20 cellular contexts compared by ENCODE assay signal in genomic region chr2:42897386-42897785, GRCh38.
DNase-seq lines count a peak whose midpoint lies in the region; ATAC-seq and TF ChIP-seq lines count a peak whose summit lies in the region.
"Had no signal": no experiment of that assay in that cellular context is flagged by ENCODE, and none has a peak within 500 bp of the region (broad histone marks: within the 10 kb centered on the region; RNA-seq: fewer than 3 reads in every experiment).

No MANE protein-coding gene starts in this region.

- no peak overlapping the region for H3K4ac ChIP-seq in mesendoderm (ENCODE audit: low read depth, low read length)

- H2AK5ac ChIP-seq in mesendoderm (ENCODE audit: low read length): no peak overlapping the region

- H4K5ac ChIP-seq in mesendoderm (ENCODE audit: low read length): no peak overlapping the region

- H3K9me3 Mint-ChIP-seq in activated naive CD8-positive, alpha-beta T cell treated with anti-CD3 and anti-CD28 coated beads, Interleukin-2, amount 50 U/mL, for 24 hours: no peaks in the 10 kb centered on the region
- no peaks in the 10 kb centered on the region for H3K9me3 Mint-ChIP-seq in naive thymus-derived CD4-positive, alpha-beta T cell
- H3K9me3 Mint-ChIP-seq: activated naive CD4-positive, alpha-beta T cell treated with anti-CD3 and anti-CD28 coated beads, Interleukin-2, amount 10 ng/mL, durations not matched to agents 7 days and 5 days; effector memory CD8-positive, alpha-beta T cell; nephron; stimulated activated naive B cell treated with anti-CD40 and anti-IgM and Interleukin-4, amounts not matched to agents 10 μg/mL and 1 μg/mL and 100 μg/mL, for 72 hours had no signal

- TF ChIP-seq CTCF in coronary artery (IDR thresholded peaks at IDR 0.05) (no peak), omental fat pad (IDR thresholded peaks at IDR 0.05) (no peak), tibial nerve (IDR thresholded peaks at IDR 0.05) (no peak)

- no peaks in the 10 kb centered on the region for H3K36me3 Mint-ChIP-seq in activated naive CD8-positive, alpha-beta T cell treated with anti-CD3 and anti-CD28 coated beads, Interleukin-2, amount 50 U/mL, for 24 hours (ENCODE audit: low read depth)
- no peaks in the 10 kb centered on the region for H3K36me3 Mint-ChIP-seq in naive thymus-derived CD4-positive, alpha-beta T cell
- H3K36me3 Mint-ChIP-seq: activated naive CD4-positive, alpha-beta T cell treated with anti-CD3 and anti-CD28 coated beads, Interleukin-2, amount 10 ng/mL, durations not matched to agents 7 days and 5 days; stimulated activated naive B cell treated with anti-CD40 and anti-IgM and Interleukin-4, amounts not matched to agents 10 μg/mL and 1 μg/mL and 100 μg/mL, for 72 hours had no signal

- H3K36me3 ChIP-seq in H7 (replicated peaks; ENCODE audit: control insufficient read depth, insufficient read depth, low read length) (no peaks in the 10 kb centered on the region), tibial nerve (no peaks in the 10 kb centered on the region), mesendoderm (ENCODE audit: control insufficient read depth, insufficient read depth, low read length) (no peaks in the 10 kb centered on the region)
- H3K36me3 ChIP-seq in naive thymus-derived CD4-positive, alpha-beta T cell (ENCODE audit: control insufficient read depth in 2 of 3, insufficient read depth in 3 of 3, low read length in 3 of 3): no peaks in the 10 kb centered on the region
- H3K36me3 ChIP-seq: cardiac muscle cell, gastrocnemius medialis, pancreas, right lobe of liver had no signal

- no peak overlapping the region for H4K8ac ChIP-seq in mesendoderm (ENCODE audit: low read depth, low read length)

- H3K56ac ChIP-seq in mesendoderm (ENCODE audit: low read length): no peak overlapping the region

- no peak overlapping the region for H3K9ac ChIP-seq in mesendoderm (ENCODE audit: low read length)
- H3K9ac ChIP-seq: KMS-11 had no signal

- no peak overlapping the region for H2BK5ac ChIP-seq in mesendoderm (ENCODE audit: low read length)

- 78 to 100% methylated on average over 2 of the region's 2 CpGs for WGBS in tibial nerve, 2 donors
- WGBS in mesendoderm (ENCODE audit: extremely low coverage, insufficient coverage, low lambda C conversion rate): no CpG with 5 or more reads among the region's 2 CpGs

- no peaks in the 10 kb centered on the region for H3K79me1 ChIP-seq in mesendoderm (ENCODE audit: low read length)

- no peak overlapping the region for H3K4me3 ChIP-seq in H7 (ENCODE audit: insufficient read depth, low read depth, low read length)
- H3K4me3 ChIP-seq in coronary artery: no peak overlapping the region
- no peak overlapping the region for H3K4me3 ChIP-seq in tibial nerve
- H3K4me3 ChIP-seq in naive thymus-derived CD4-positive, alpha-beta T cell (ENCODE audit: low read length): no peak overlapping the region
- H3K4me3 ChIP-seq in mesendoderm (ENCODE audit: low read length): no peak overlapping the region
- H3K4me3 ChIP-seq: cardiac muscle cell, gastrocnemius medialis, pancreas, right lobe of liver had no signal

- no peak for TF ChIP-seq EP300 in tibial nerve (IDR thresholded peaks at IDR 0.05)

- no peak overlapping the region for H3K4me3 Mint-ChIP-seq in activated naive CD8-positive, alpha-beta T cell treated with anti-CD3 and anti-CD28 coated beads, Interleukin-2, amount 50 U/mL, for 24 hours
- H3K4me3 Mint-ChIP-seq in naive thymus-derived CD4-positive, alpha-beta T cell: no peak overlapping the region
- H3K4me3 Mint-ChIP-seq: activated naive CD4-positive, alpha-beta T cell treated with anti-CD3 and anti-CD28 coated beads, Interleukin-2, amount 10 ng/mL, durations not matched to agents 7 days and 5 days; effector memory CD8-positive, alpha-beta T cell; nephron; stimulated activated naive B cell treated with anti-CD40 and anti-IgM and Interleukin-4, amounts not matched to agents 10 μg/mL and 1 μg/mL and 100 μg/mL, for 72 hours had no signal

- no peak overlapping the region for H3K27ac Mint-ChIP-seq in activated naive CD8-positive, alpha-beta T cell treated with anti-CD3 and anti-CD28 coated beads, Interleukin-2, amount 50 U/mL, for 24 hours
- H3K27ac Mint-ChIP-seq in naive thymus-derived CD4-positive, alpha-beta T cell: no peak overlapping the region
- H3K27ac Mint-ChIP-seq: activated naive CD4-positive, alpha-beta T cell treated with anti-CD3 and anti-CD28 coated beads, Interleukin-2, amount 10 ng/mL, durations not matched to agents 7 days and 5 days; effector memory CD8-positive, alpha-beta T cell; stimulated activated naive B cell treated with anti-CD40 and anti-IgM and Interleukin-4, amounts not matched to agents 10 μg/mL and 1 μg/mL and 100 μg/mL, for 72 hours had no signal

- H3K4me2 ChIP-seq in mesendoderm (ENCODE audit: low read length): no peak overlapping the region
- H3K4me2 ChIP-seq: KMS-11 had no signal

- POLR2A ChIA-PET in naive thymus-derived CD4-positive, alpha-beta T cell (lab: Charles Lee): no interaction called here

- peak; percentile 10 for DNase-seq in H7
- DNase-seq in NCI-H510A (lab: John Stamatoyannopoulos, UW): peak; percentile 13
- DNase-seq in coronary artery (ENCODE audit: low spot score): peak; percentile 60
- peak; percentile 11 for DNase-seq in omental fat pad (ENCODE audit: low spot score)
- no peak for DNase-seq in tibial nerve (ENCODE audit: low spot score in 2 of 2)
- DNase-seq in activated naive CD8-positive, alpha-beta T cell treated with anti-CD3 and anti-CD28 coated beads, Interleukin-2, amount 50 U/mL, for 24 hours: no peak
- DNase-seq in naive thymus-derived CD4-positive, alpha-beta T cell: no peak
- DNase-seq in mesendoderm: no peak
- DNase-seq: activated naive CD4-positive, alpha-beta T cell treated with anti-CD3 and anti-CD28 coated beads, Interleukin-2, amount 10 ng/mL, durations not matched to agents 7 days and 5 days; cortex of kidney; effector memory CD8-positive, alpha-beta T cell; NCI-H1436; NCI-H345; pancreas; right lobe of liver; stimulated activated naive B cell treated with anti-CD40 and anti-IgM and Interleukin-4, amounts not matched to agents 10 μg/mL and 1 μg/mL and 100 μg/mL, for 72 hours had no signal

- H3K27me3 Mint-ChIP-seq in activated naive CD8-positive, alpha-beta T cell treated with anti-CD3 and anti-CD28 coated beads, Interleukin-2, amount 50 U/mL, for 24 hours: peaks cover 6% of the 10 kb centered on the region
- H3K27me3 Mint-ChIP-seq in naive thymus-derived CD4-positive, alpha-beta T cell: peaks cover 0 to 5% (median 0%) of the 10 kb centered on the region in 5 donors
- H3K27me3 Mint-ChIP-seq: stimulated activated naive B cell treated with anti-CD40 and anti-IgM and Interleukin-4, amounts not matched to agents 10 μg/mL and 1 μg/mL and 100 μg/mL, for 72 hours had no signal

- no peak overlapping the region for H3K23ac ChIP-seq in mesendoderm (ENCODE audit: low read length)

- H2BK15ac ChIP-seq in mesendoderm (replicated peaks; ENCODE audit: low read depth): no peak overlapping the region

- H3K79me2 ChIP-seq in mesendoderm (ENCODE audit: control insufficient read depth, insufficient read depth, low read length): no peaks in the 10 kb centered on the region

- H3K27me3 ChIP-seq in H7 (ENCODE audit: control insufficient read depth, insufficient read depth, low read length) (no peaks in the 10 kb centered on the region), tibial nerve (no peaks in the 10 kb centered on the region), mesendoderm (ENCODE audit: insufficient read depth, low read length, poor library complexity) (no peaks in the 10 kb centered on the region)
- H3K27me3 ChIP-seq in naive thymus-derived CD4-positive, alpha-beta T cell (ENCODE audit: control insufficient read depth in 2 of 2, insufficient read depth in 2 of 2, low read length in 2 of 2): no peaks in the 10 kb centered on the region
- H3K27me3 ChIP-seq: cardiac muscle cell, gastrocnemius medialis, right lobe of liver had no signal

- no peak overlapping the region for H2BK120ac ChIP-seq in mesendoderm (ENCODE audit: low read depth, low read length)

- intact Hi-C loops in naive thymus-derived CD4-positive, alpha-beta T cell (cut with micrococcal nuclease): no loop called here

- CTCF ChIA-PET in naive thymus-derived CD4-positive, alpha-beta T cell (lab: Charles Lee): no interaction called here

- H3K4me1 Mint-ChIP-seq in activated naive CD8-positive, alpha-beta T cell treated with anti-CD3 and anti-CD28 coated beads, Interleukin-2, amount 50 U/mL, for 24 hours: peaks cover 2% of the 10 kb centered on the region
- H3K4me1 Mint-ChIP-seq in naive thymus-derived CD4-positive, alpha-beta T cell: no peaks in the 10 kb centered on the region
- H3K4me1 Mint-ChIP-seq: activated naive CD4-positive, alpha-beta T cell treated with anti-CD3 and anti-CD28 coated beads, Interleukin-2, amount 10 ng/mL, durations not matched to agents 7 days and 5 days had no signal

- H3K4me1 ChIP-seq in tibial nerve (peaks cover 0 to 24% (median 0%) of the 10 kb centered on the region in 4 donors), mesendoderm (ENCODE audit: control insufficient read depth, low read depth, low read length) (no peaks in the 10 kb centered on the region)
- H3K4me1 ChIP-seq in naive thymus-derived CD4-positive, alpha-beta T cell (ENCODE audit: control insufficient read depth in 2 of 2, insufficient read depth in 2 of 2, low read length in 2 of 2): no peaks in the 10 kb centered on the region
- H3K4me1 ChIP-seq: pancreas, right lobe of liver had no signal

- H3K18ac ChIP-seq in mesendoderm (ENCODE audit: low read length): no peak overlapping the region

- ATAC-seq in omental fat pad (ENCODE audit: low FRiP score): no peak
- no peak for ATAC-seq in activated naive CD8-positive, alpha-beta T cell treated with anti-CD3 and anti-CD28 coated beads, Interleukin-2, amount 50 U/mL, for 24 hours
- no peak for ATAC-seq in naive thymus-derived CD4-positive, alpha-beta T cell
- ATAC-seq: effector memory CD8-positive, alpha-beta T cell had no signal

- peak overlapping the region in 1 of 2 donors; percentile 20 for H3K27ac ChIP-seq in coronary artery
- no peak overlapping the region for H3K27ac ChIP-seq in tibial nerve
- no peak overlapping the region for H3K27ac ChIP-seq in naive thymus-derived CD4-positive, alpha-beta T cell (ENCODE audit: low read depth, low read length)
- H3K27ac ChIP-seq in mesendoderm (ENCODE audit: low read depth, low read length): no peak overlapping the region
- H3K27ac ChIP-seq: cardiac muscle cell, gastrocnemius medialis, KMS-11, pancreas, right lobe of liver had no signal

- TF ChIP-seq POLR2A in tibial nerve (IDR thresholded peaks at IDR 0.05): no peak

- no peaks in the 10 kb centered on the region for H3K9me3 ChIP-seq in tibial nerve
- H3K9me3 ChIP-seq in naive thymus-derived CD4-positive, alpha-beta T cell (ENCODE audit: control insufficient read depth in 2 of 3, low read length in 3 of 3): no peaks in the 10 kb centered on the region
- H3K9me3 ChIP-seq: gastrocnemius medialis, pancreas, right lobe of liver had no signal

Comparison
In these comparisons a context has a peak if more than half of its experiments do, and no peak if none do; other contexts are left out.
1. DNase-seq: peak in H7 (single experiment), NCI-H510A (single experiment), coronary artery (single experiment) and omental fat pad (single experiment); none in tibial nerve (0 of 2), activated naive CD8-positive, alpha-beta T cell treated with anti-CD3 and anti-CD28 coated beads, Interleukin-2, amount 50 U/mL, for 24 hours (single experiment), naive thymus-derived CD4-positive, alpha-beta T cell (0 of 9) and mesendoderm (single experiment).